ENCODE assay signal across 19 cellular contexts in the genomic region with DNA sequence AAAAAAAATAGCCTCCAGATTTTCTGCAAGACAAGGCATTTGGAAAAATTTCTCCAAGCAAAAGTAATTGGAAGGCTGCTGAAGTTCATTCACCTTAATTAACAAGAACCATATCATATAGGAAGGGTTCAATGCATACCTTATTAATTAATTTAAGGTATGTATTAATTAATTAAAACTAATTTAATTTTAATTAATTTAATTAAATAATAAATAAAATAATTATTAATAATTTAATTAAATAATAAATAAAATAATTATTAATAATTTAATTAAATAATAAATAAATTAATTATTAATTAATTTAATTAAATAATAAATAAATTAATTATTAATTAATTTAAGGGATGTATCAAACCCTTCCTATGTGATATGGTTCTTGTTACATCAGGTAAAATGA. TPM values are rescaled to one million over a fixed set of nuclear protein-coding genes. Genes with fewer than 3 reads are reported as not detected.
DNase-seq lines count a peak whose midpoint lies in the region; ATAC-seq and FAIRE-seq lines count a peak whose summit lies in the region.
"Had no signal": no experiment of that assay in that cellular context is flagged by ENCODE, and none has a peak within 500 bp of the region (broad histone marks: within the 10 kb centered on the region; RNA-seq: fewer than 3 reads in every experiment).

No MANE protein-coding gene starts in this region.

- no peak for DNase-seq in frontal cortex (ENCODE audit: low spot score in 2 of 2)
- no peak for DNase-seq in DMS 273 treated with DMSO at 0.1 percent for 48 hours (lab: John Stamatoyannopoulos, UW)
- DNase-seq in SIG-M5 treated with dmso at 0.1 percent for 504 hours (lab: John Stamatoyannopoulos, UW; ENCODE audit: unreplicated experiment) = no peak
- DNase-seq: AML-193; Caco-2; CD4-positive, alpha-beta T cell; DMS153; DMS79; H9 had no signal

- FAIRE-seq in G401.6 (lab: Jason Lieb, UNC) (peak; percentile 100), TTC549 (lab: Jason Lieb, UNC) (peak; percentile 100), frontal cortex (lab: Jason Lieb, UNC) (peak; percentile 99)
- FAIRE-seq: A549, D721Med, GM12891, GM19239, H1 had no signal

- no peak for ATAC-seq in HG02852 (IDR thresholded peaks at IDR 0.05; ENCODE audit: unreplicated experiment)
- ATAC-seq: A549 had no signal

RNA-seq across cellular contexts. Expression of gene OR2L13, which starts 7.9 kb away (rescaled TPM):
- total RNA-seq in frontal cortex = 1.6 TPM
- total RNA-seq: Caco-2; CD4-positive, alpha-beta T cell; H1; H9; HT-29 had no signal

RNA-seq across cellular contexts. Expression of gene OR2M5, which starts 42.1 kb away (rescaled TPM):
- total RNA-seq in frontal cortex = not detected
- total RNA-seq: Caco-2; CD4-positive, alpha-beta T cell; Daoy; H1; H9; HT-29 had no signal

RNA-seq across cellular contexts. Expression of gene OR2L3, which starts 56.2 kb away (rescaled TPM):
- 0.41 TPM for total RNA-seq in frontal cortex
- total RNA-seq: Caco-2; CD4-positive, alpha-beta T cell; Daoy; H1; H9; HT-29 had no signal
